ENCODE assay signal across 8 cellular contexts in the genomic region with DNA sequence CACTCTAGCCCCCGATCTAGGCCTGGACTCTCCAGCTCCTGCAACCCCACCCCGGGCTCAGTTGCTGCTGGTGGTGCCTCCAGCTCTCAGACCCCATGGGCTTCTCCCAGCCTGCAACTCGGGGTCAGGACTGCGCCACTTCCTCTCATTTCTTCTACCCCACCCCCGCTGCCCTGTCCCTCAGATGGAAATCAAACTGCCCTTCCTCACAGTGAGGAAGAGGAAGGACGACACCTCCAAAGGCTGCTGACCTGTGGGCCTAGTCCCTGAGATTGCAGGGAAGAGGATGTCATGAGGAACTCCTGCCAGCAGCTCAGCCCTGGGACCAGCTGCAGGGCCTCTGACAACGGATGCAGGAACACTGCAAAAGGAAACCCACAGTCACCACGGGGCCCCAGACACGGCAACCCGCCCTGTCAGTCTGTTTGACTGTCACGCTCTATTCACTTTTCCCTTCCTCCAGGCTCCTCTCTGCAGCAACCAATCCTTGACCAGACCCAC. TPM values are rescaled to one million over a fixed set of nuclear protein-coding genes. Genes with fewer than 3 reads are reported as not detected.
DNase-seq lines count a peak whose midpoint lies in the region; ATAC-seq and TF ChIP-seq lines count a peak whose summit lies in the region.

No MANE protein-coding gene starts in this region.

- no peaks in the 10 kb centered on the region for H3K36me3 Mint-ChIP-seq in neural crest cell (ENCODE audit: low read depth)

- peak overlapping the region; percentile 9 for H3K4me3 Mint-ChIP-seq in neural crest cell

- H3K4me1 Mint-ChIP-seq in neural crest cell, result peaks cover 53% of the 10 kb centered on the region

- H3K27me3 Mint-ChIP-seq in neural crest cell (ENCODE audit: low read depth), result no peaks in the 10 kb centered on the region

- TF ChIP-seq CTCF in neural crest cell (conservative IDR thresholded peaks at IDR 0.05), result no peak
- no peak for TF ChIP-seq CTCF in omental fat pad (IDR thresholded peaks at IDR 0.05)

- TF ChIP-seq POLR2A in GM18526 (IDR thresholded peaks at IDR 0.05; ENCODE audit: extremely low read depth, insufficient read length), result peak; percentile 26

- DNase-seq in T-helper 22 cell (ENCODE audit: low read depth) (peak; percentile 39), dermis blood vessel endothelial cell (peak; percentile 70), neural crest cell (ENCODE audit: low read depth, low spot score) (no peak), NCI-H1930 (lab: John Stamatoyannopoulos, UW) (no peak), omental fat pad (ENCODE audit: low spot score) (no peak), foreskin melanocyte (no peak)

- no peak overlapping the region for H3K27ac Mint-ChIP-seq in neural crest cell (ENCODE audit: unreplicated experiment)

- ATAC-seq in HG03095 (IDR thresholded peaks at IDR 0.05; ENCODE audit: unreplicated experiment), result peak; percentile 42
- no peak for ATAC-seq in omental fat pad (ENCODE audit: low FRiP score)

- no peaks in the 10 kb centered on the region for H3K9me3 Mint-ChIP-seq in neural crest cell

RNA-seq across cellular contexts. Expression of a gene that starts 29.3 kb away (rescaled TPM):
- total RNA-seq in dermis blood vessel endothelial cell (15.7 and 38.0 TPM in 2 replicates), neural crest cell (94.4 and 97.4 TPM in 2 replicates), omental fat pad (10 to 100 TPM; 14.8 to 22.6 (median 20.1) TPM)

Comparison
In these comparisons a context has a peak if more than half of its experiments do, and no peak if none do; other contexts are left out.
1. DNase-seq: peak in T-helper 22 cell (single experiment) and dermis blood vessel endothelial cell (single experiment); none in neural crest cell (single experiment), NCI-H1930 (0 of 2), omental fat pad (single experiment) and foreskin melanocyte (single experiment).